12 cellular contexts compared by ENCODE assay signal in the genomic region with DNA sequence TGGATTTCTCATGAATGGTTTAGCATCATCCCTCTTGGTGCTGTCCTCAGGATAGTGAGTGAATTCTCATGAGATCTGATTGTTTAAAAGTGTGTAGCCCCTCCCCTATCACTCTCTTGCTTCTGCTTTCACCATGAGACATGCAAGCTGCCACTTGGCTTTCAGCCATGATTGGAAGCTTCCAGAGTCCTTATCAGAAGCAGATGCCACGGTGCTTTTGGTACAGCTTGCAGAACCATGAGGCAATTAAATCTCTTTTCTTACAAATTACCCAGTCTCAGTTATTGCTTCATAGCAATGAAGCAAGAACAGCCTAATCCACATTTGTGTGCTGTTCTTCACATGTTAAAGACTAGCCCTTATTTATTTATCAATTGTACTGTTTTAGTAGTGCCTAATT.
"Had no signal": no experiment of that assay in that cellular context is flagged by ENCODE, and none has a peak within 500 bp of the region (broad histone marks: within the 10 kb centered on the region; RNA-seq: fewer than 3 reads in every experiment).

No MANE protein-coding gene starts in this region.

- H3K27me3 Mint-ChIP-seq: dendritic cell treated with granulocyte-macrophage colony-stimulating factor and Interleukin-4, amounts not matched to agents 40 ng/mL and 50 ng/mL, for 4 days; natural killer cell treated with Interleukin-12 subunit alpha and Interleukin-12 subunit beta and Interleukin-15 and Interleukin-18, amount 100 ng/mL, for 72 hours; stimulated activated naive B cell treated with anti-CD40 and anti-IgM and Interleukin-4, amounts not matched to agents 10 μg/mL and 1 μg/mL and 100 μg/mL, for 72 hours had no signal

- H3K9me3 ChIP-seq: ascending aorta, tibial artery had no signal

- DNase-seq: activated CD4-positive, alpha-beta T cell treated with anti-CD3 and anti-CD28 coated beads, Interleukin-2, amount 50 U/mL, for 1 hour; activated CD8-positive, alpha-beta memory T cell treated with anti-CD3 and anti-CD28 coated beads for 24 hours; erythroblast; nucleus accumbens; posterior cingulate gyrus; retina; stimulated activated CD4-positive, alpha-beta T cell treated with anti-CD3 and anti-CD28 coated beads, Interleukin-2, amount 100 ng/mL, for 48 hours; stimulated activated naive B cell treated with anti-CD40 and anti-IgM and Interleukin-4, amounts not matched to agents 10 μg/mL and 1 μg/mL and 100 μg/mL, for 72 hours; tibial artery had no signal

- H3K27me3 ChIP-seq: ascending aorta, tibial artery had no signal

- H3K4me3 Mint-ChIP-seq: dendritic cell treated with granulocyte-macrophage colony-stimulating factor and Interleukin-4, amounts not matched to agents 40 ng/mL and 50 ng/mL, for 4 days; natural killer cell treated with Interleukin-12 subunit alpha and Interleukin-12 subunit beta and Interleukin-15 and Interleukin-18, amount 100 ng/mL, for 72 hours; stimulated activated naive B cell treated with anti-CD40 and anti-IgM and Interleukin-4, amounts not matched to agents 10 μg/mL and 1 μg/mL and 100 μg/mL, for 72 hours had no signal

- H3K36me3 ChIP-seq: ascending aorta, tibial artery had no signal

- H3K27ac ChIP-seq: ascending aorta, tibial artery had no signal

- H3K4me3 ChIP-seq: ascending aorta, tibial artery had no signal

- ATAC-seq: natural killer cell treated with Interleukin-12 subunit alpha and Interleukin-12 subunit beta and Interleukin-15 and Interleukin-18, amount 100 ng/mL, for 72 hours; stimulated activated naive B cell treated with anti-CD40 and anti-IgM and Interleukin-4, amounts not matched to agents 10 μg/mL and 1 μg/mL and 100 μg/mL, for 72 hours had no signal

- H3K4me1 ChIP-seq: ascending aorta, tibial artery had no signal

- H3K4me1 Mint-ChIP-seq: stimulated activated naive B cell treated with anti-CD40 and anti-IgM and Interleukin-4, amounts not matched to agents 10 μg/mL and 1 μg/mL and 100 μg/mL, for 72 hours had no signal

- H3K36me3 Mint-ChIP-seq: stimulated activated naive B cell treated with anti-CD40 and anti-IgM and Interleukin-4, amounts not matched to agents 10 μg/mL and 1 μg/mL and 100 μg/mL, for 72 hours had no signal

- H3K27ac Mint-ChIP-seq: dendritic cell treated with granulocyte-macrophage colony-stimulating factor and Interleukin-4, amounts not matched to agents 40 ng/mL and 50 ng/mL, for 4 days; natural killer cell treated with Interleukin-12 subunit alpha and Interleukin-12 subunit beta and Interleukin-15 and Interleukin-18, amount 100 ng/mL, for 72 hours; stimulated activated naive B cell treated with anti-CD40 and anti-IgM and Interleukin-4, amounts not matched to agents 10 μg/mL and 1 μg/mL and 100 μg/mL, for 72 hours had no signal
